In the genomic region with DNA sequence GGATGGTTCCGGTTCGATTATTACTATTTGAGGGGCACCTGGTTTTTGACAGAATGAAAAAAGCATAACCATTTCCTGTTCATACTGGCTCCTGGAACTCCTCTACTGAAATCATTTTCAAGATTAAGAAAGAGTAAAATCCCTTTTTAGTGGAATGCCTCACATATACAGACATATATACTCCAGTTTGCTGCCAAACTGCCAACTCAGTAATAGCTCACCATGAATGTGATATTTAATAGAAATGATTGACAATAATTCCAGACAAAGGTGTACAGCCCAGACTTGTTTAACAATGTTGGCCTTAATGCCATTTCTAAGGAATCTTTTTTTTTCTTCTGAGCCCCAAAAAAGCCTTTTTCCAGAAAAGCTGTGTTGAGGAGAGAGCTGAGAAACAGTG, we compare ENCODE assay signal across 33 cellular contexts.
"Had no signal": no experiment of that assay in that cellular context is flagged by ENCODE, and none has a peak within 500 bp of the region (broad histone marks: within the 10 kb centered on the region; RNA-seq: fewer than 3 reads in every experiment).

No MANE protein-coding gene starts in this region.

- H3K36me3 Mint-ChIP-seq: brain had no signal

- H3K4me3 ChIP-seq: ascending aorta, gastrocnemius medialis, pancreas, prostate gland, suprapubic skin, tibial nerve had no signal

- H3K27me3 ChIP-seq: ascending aorta, gastrocnemius medialis, pancreas, suprapubic skin, tibial nerve had no signal

- H3K4me1 ChIP-seq: gastrocnemius medialis, pancreas, prostate gland, suprapubic skin had no signal

- H3K4me1 Mint-ChIP-seq: endodermal cell had no signal

- H3K9me3 ChIP-seq: ascending aorta, gastrocnemius medialis, pancreas, prostate gland, suprapubic skin, tibial nerve had no signal

- H3K27ac Mint-ChIP-seq: activated CD4-positive, alpha-beta memory T cell treated with anti-CD3 and anti-CD28 coated beads for 36 hours; activated naive CD8-positive, alpha-beta T cell treated with anti-CD3 and anti-CD28 coated beads, Interleukin-2, amount 10 ng/mL, durations not matched to agents 7 days and 5 days; endodermal cell; naive thymus-derived CD4-positive, alpha-beta T cell; stimulated activated memory B cell treated with anti-CD40 and anti-IgM and Interleukin-4, amounts not matched to agents 10 μg/mL and 1 μg/mL and 100 μg/mL, for 72 hours; T-helper 1 cell treated with Interleukin-12 subunit alpha and Interleukin-12 subunit beta and Interleukin-4 antibody, amounts not matched to agents 30 μg/mL and 1 μg/mL, for 36 hours had no signal

- H3K27me3 Mint-ChIP-seq: activated CD4-positive, alpha-beta memory T cell treated with anti-CD3 and anti-CD28 coated beads for 36 hours; activated naive CD4-positive, alpha-beta T cell treated with anti-CD3 and anti-CD28 coated beads, Interleukin-2, amount 10 ng/mL, durations not matched to agents 7 days and 5 days; activated naive CD8-positive, alpha-beta T cell treated with anti-CD3 and anti-CD28 coated beads, Interleukin-2, amount 10 ng/mL, durations not matched to agents 7 days and 5 days; brain; naive thymus-derived CD4-positive, alpha-beta T cell; stimulated activated memory B cell treated with anti-CD40 and anti-IgM and Interleukin-4, amounts not matched to agents 10 μg/mL and 1 μg/mL and 100 μg/mL, for 72 hours had no signal

- DNase-seq: activated CD4-positive, alpha-beta memory T cell treated with anti-CD3 and anti-CD28 coated beads for 36 hours; activated CD4-positive, alpha-beta T cell treated with anti-CD3 and anti-CD28 coated beads for 48 hours; activated CD8-positive, alpha-beta memory T cell treated with anti-CD3 and anti-CD28 coated beads, Interleukin-2, amount 50 U/mL, for 4 hours; activated gamma-delta T cell; activated naive CD4-positive, alpha-beta T cell treated with anti-CD3 and anti-CD28 coated beads, Interleukin-2, amount 10 ng/mL, durations not matched to agents 7 days and 5 days; activated naive CD8-positive, alpha-beta T cell treated with anti-CD3 and anti-CD28 coated beads, Interleukin-2, amount 10 ng/mL, durations not matched to agents 7 days and 5 days; activated T-cell treated with anti-CD3 and anti-CD28 coated beads, Interleukin-2, amount 50 U/mL, for 1 hour; caudate nucleus; endodermal cell; gastrocnemius medialis; glutamatergic neuron; islet precursor cell; left cardiac atrium; left ventricle myocardium superior; midbrain; naive thymus-derived CD4-positive, alpha-beta T cell; pancreas; retina; small intestine; stimulated activated CD4-positive, alpha-beta T cell treated with anti-CD3 and anti-CD28 coated beads, Interleukin-1b, Interleukin-23, amount 100 ng/mL, for 48 hours; stimulated activated CD4-positive, alpha-beta T cell treated with anti-CD3 and anti-CD28 coated beads, Interleukin-4, amount 100 ng/mL, for 4 hours; stimulated activated CD8-positive, alpha-beta memory T cell treated with anti-CD3 and anti-CD28 coated beads, Interleukin-4, amount 100 ng/mL, for 48 hours; T-helper 9 cell had no signal

- H3K4me3 Mint-ChIP-seq: activated CD4-positive, alpha-beta memory T cell treated with anti-CD3 and anti-CD28 coated beads for 36 hours; activated naive CD4-positive, alpha-beta T cell treated with anti-CD3 and anti-CD28 coated beads, Interleukin-2, amount 10 ng/mL, durations not matched to agents 7 days and 5 days; activated naive CD8-positive, alpha-beta T cell treated with anti-CD3 and anti-CD28 coated beads, Interleukin-2, amount 10 ng/mL, durations not matched to agents 7 days and 5 days; brain; endodermal cell; naive thymus-derived CD4-positive, alpha-beta T cell; stimulated activated memory B cell treated with anti-CD40 and anti-IgM and Interleukin-4, amounts not matched to agents 10 μg/mL and 1 μg/mL and 100 μg/mL, for 72 hours; T-helper 1 cell treated with Interleukin-12 subunit alpha and Interleukin-12 subunit beta and Interleukin-4 antibody, amounts not matched to agents 30 μg/mL and 1 μg/mL, for 36 hours had no signal

- ATAC-seq: activated CD4-positive, CD25-positive, alpha-beta regulatory T cell treated with anti-CD3 and anti-CD28 coated beads, Interleukin-2, amount 50 U/mL, for 24 hours; gastrocnemius medialis; left cardiac atrium; left ventricle myocardium superior; naive thymus-derived CD4-positive, alpha-beta T cell; pancreas; sciatic nerve; stimulated activated memory B cell treated with anti-CD40 and anti-IgM and Interleukin-4, amounts not matched to agents 10 μg/mL and 1 μg/mL and 100 μg/mL, for 72 hours had no signal

- H3K36me3 ChIP-seq: ascending aorta, gastrocnemius medialis, pancreas, prostate gland, suprapubic skin, tibial nerve had no signal

- H3K9me3 Mint-ChIP-seq: activated CD4-positive, alpha-beta memory T cell treated with anti-CD3 and anti-CD28 coated beads for 36 hours; activated naive CD4-positive, alpha-beta T cell treated with anti-CD3 and anti-CD28 coated beads, Interleukin-2, amount 10 ng/mL, durations not matched to agents 7 days and 5 days; activated naive CD8-positive, alpha-beta T cell treated with anti-CD3 and anti-CD28 coated beads, Interleukin-2, amount 10 ng/mL, durations not matched to agents 7 days and 5 days; brain; endodermal cell; naive thymus-derived CD4-positive, alpha-beta T cell; stimulated activated memory B cell treated with anti-CD40 and anti-IgM and Interleukin-4, amounts not matched to agents 10 μg/mL and 1 μg/mL and 100 μg/mL, for 72 hours; T-helper 1 cell treated with Interleukin-12 subunit alpha and Interleukin-12 subunit beta and Interleukin-4 antibody, amounts not matched to agents 30 μg/mL and 1 μg/mL, for 36 hours had no signal

- H3K27ac ChIP-seq: gastrocnemius medialis, pancreas, prostate gland, suprapubic skin, tibial nerve, VCaP had no signal
